In genomic region chr15:39040861-39041260, GRCh38 we compare ENCODE assay signal across 24 cellular contexts.
"Had no signal": no experiment of that assay in that cellular context is flagged by ENCODE, and none has a peak within 500 bp of the region (broad histone marks: within the 10 kb centered on the region; RNA-seq: fewer than 3 reads in every experiment).

No MANE protein-coding gene starts in this region.

- FAIRE-seq: endothelial cell of umbilical vein, kidney had no signal

- H3K9me3 ChIP-seq: colonic mucosa, esophagus muscularis mucosa, gastroesophageal sphincter, heart left ventricle, psoas muscle, thoracic aorta, tibial nerve, upper lobe of left lung, uterus had no signal

- H3K4me3 ChIP-seq: colonic mucosa, esophagus muscularis mucosa, gastroesophageal sphincter, heart left ventricle, hepatocyte, psoas muscle, sigmoid colon, thoracic aorta, tibial nerve, upper lobe of left lung, uterus had no signal

- DNase-seq: colonic mucosa; effector memory CD4-positive, alpha-beta T cell; foreskin keratinocyte; heart left ventricle; kidney; mesenchymal stem cell; naive thymus-derived CD8-positive, alpha-beta T cell; nephron progenitor cell; nucleus accumbens; posterior cingulate gyrus; psoas muscle; right cardiac atrium; sigmoid colon; stimulated activated CD4-positive, alpha-beta T cell treated with anti-CD3 and anti-CD28 coated beads, Interleukin-2, amount 100 ng/mL, for 24 hours; stimulated activated CD4-positive, alpha-beta T cell treated with anti-CD3 and anti-CD28 coated beads, Interleukin-4, amount 100 ng/mL, for 24 hours; upper lobe of left lung; uterus had no signal

- H3K27me3 ChIP-seq: colonic mucosa, esophagus muscularis mucosa, foreskin keratinocyte, gastroesophageal sphincter, heart left ventricle, hepatocyte, sigmoid colon, tibial nerve, upper lobe of left lung, uterus had no signal

- ATAC-seq: foreskin keratinocyte; gastroesophageal sphincter; heart left ventricle; naive thymus-derived CD8-positive, alpha-beta T cell; psoas muscle; right cardiac atrium; stimulated activated effector memory CD8-positive, alpha-beta T cell treated with anti-CD3 and anti-CD28 coated beads, Interleukin-12 subunit alpha, Interleukin-12 subunit beta, amount 100 ng/mL, for 72 hours had no signal

- H3K79me2 ChIP-seq: hepatocyte had no signal

- H3K4me2 ChIP-seq: hepatocyte had no signal

- H3K36me3 ChIP-seq: colonic mucosa, esophagus muscularis mucosa, gastroesophageal sphincter, heart left ventricle, sigmoid colon, thoracic aorta, tibial nerve, upper lobe of left lung, uterus had no signal

- H3K4me1 ChIP-seq: colonic mucosa, foreskin keratinocyte, heart left ventricle, psoas muscle, sigmoid colon, tibial nerve, uterus had no signal

- H2AFZ ChIP-seq: hepatocyte had no signal

- H3K27ac ChIP-seq: colonic mucosa, esophagus muscularis mucosa, foreskin keratinocyte, gastroesophageal sphincter, heart left ventricle, hepatocyte, psoas muscle, sigmoid colon, thoracic aorta, tibial nerve, upper lobe of left lung, uterus had no signal
